ENCODE assay signal across 14 cellular contexts in the genomic region with DNA sequence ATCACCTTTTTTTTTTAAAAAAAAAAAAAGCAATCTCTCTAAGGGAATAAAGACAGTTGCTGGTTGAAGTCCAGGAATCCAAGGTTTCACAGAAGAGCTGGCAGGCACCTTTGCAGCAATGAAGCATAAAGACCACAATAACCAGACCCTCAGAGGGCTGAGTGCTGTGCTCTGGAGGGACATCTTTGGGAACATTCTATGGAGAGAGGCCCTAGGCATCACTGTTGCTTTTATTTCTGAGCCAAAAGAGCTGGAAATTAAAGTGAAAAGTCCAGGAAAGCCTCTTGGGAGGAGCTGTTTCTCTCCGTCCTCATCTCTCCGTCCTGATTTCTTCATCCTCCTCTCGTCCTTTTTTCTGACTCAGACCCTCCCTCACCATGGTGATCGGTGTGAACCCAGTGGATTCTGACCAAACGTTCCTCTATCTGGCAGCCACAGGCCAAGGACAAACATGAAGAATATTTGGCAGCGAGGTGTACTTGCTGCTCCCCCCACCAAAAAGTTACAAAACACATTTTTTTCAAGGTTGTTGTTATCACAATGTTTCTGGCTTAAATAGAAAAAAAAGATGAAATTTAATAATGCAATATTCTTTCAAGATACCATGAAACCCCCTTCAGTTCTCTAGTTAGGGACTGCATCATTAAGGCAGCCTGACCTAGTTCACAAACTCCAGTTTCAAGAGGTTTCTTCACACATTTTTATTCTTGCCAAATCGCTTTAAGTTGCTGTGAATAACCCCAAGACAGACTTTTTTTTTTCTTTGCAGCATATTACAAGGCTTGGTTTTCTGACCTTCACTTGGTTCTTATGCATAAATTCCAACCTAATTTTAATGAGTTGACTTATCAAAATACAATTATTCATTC.
A peak's percentile ranks its signal among the peaks of the same experiment; 100 is the strongest.
DNase-seq lines count a peak whose midpoint lies in the region; ATAC-seq and TF ChIP-seq lines count a peak whose summit lies in the region.
"Had no signal": no experiment of that assay in that cellular context is flagged by ENCODE, and none has a peak within 500 bp of the region (broad histone marks: within the 10 kb centered on the region; RNA-seq: fewer than 3 reads in every experiment).

No MANE protein-coding gene starts in this region.

- no peaks in the 10 kb centered on the region for H3K79me2 ChIP-seq in mesendoderm (ENCODE audit: control insufficient read depth, insufficient read depth, low read length)

- no peak overlapping the region for H2BK15ac ChIP-seq in mesendoderm (replicated peaks; ENCODE audit: low read depth)

- H3K36me3 ChIP-seq in mesendoderm (ENCODE audit: control insufficient read depth, insufficient read depth, low read length), result no peaks in the 10 kb centered on the region
- no peaks in the 10 kb centered on the region for H3K36me3 ChIP-seq in tibial nerve
- no peaks in the 10 kb centered on the region for H3K36me3 ChIP-seq in upper lobe of right lung
- H3K36me3 ChIP-seq: thoracic aorta had no signal

- no peaks in the 10 kb centered on the region for H3K79me1 ChIP-seq in mesendoderm (ENCODE audit: low read length)

- no peak overlapping the region for H3K56ac ChIP-seq in mesendoderm (ENCODE audit: low read length)

- H2BK5ac ChIP-seq in mesendoderm (ENCODE audit: low read length), result peak overlapping the region; percentile 51

- H3K9ac ChIP-seq in mesendoderm (ENCODE audit: low read length), result no peak overlapping the region

- no CpG with 5 or more reads among the region's 7 CpGs for WGBS in mesendoderm (ENCODE audit: extremely low coverage, insufficient coverage, low lambda C conversion rate)
- 54 to 57% methylated on average over 7 of the region's 7 CpGs for WGBS in tibial nerve, 2 donors

- H3K4me1 ChIP-seq in mesendoderm (ENCODE audit: control insufficient read depth, low read depth, low read length), result no peaks in the 10 kb centered on the region
- peaks cover 0 to 53% (median 4%) of the 10 kb centered on the region in 4 donors for H3K4me1 ChIP-seq in tibial nerve
- peaks cover 19% of the 10 kb centered on the region for H3K4me1 ChIP-seq in upper lobe of right lung

- DNase-seq in astrocyte of the hippocampus (ENCODE audit: low read depth, low spot score) (peak; percentile 46), Right ventricle myocardium superior (no peak), mesendoderm (no peak), tibial nerve (ENCODE audit: low spot score in 2 of 2) (peak; percentile 23 to 71), mesenteric fat pad (ENCODE audit: low spot score) (no peak), upper lobe of right lung (no peak), NAMALWA (ENCODE audit: low spot score) (no peak)
- DNase-seq in activated naive CD4-positive, alpha-beta T cell treated with anti-CD3 and anti-CD28 coated beads, Interleukin-2, amount 50 U/mL, for 16 hours, result no peak
- DNase-seq: activated T-cell treated with anti-CD3 and anti-CD28 coated beads, Interleukin-2, amount 50 U/mL, for 1 hour; CD4-positive, alpha-beta T cell; islet precursor cell; NCI-H187; NCI-H510A had no signal

- TF ChIP-seq CTCF in tibial nerve (IDR thresholded peaks at IDR 0.05) (no peak), upper lobe of right lung (IDR thresholded peaks at IDR 0.05) (no peak)

- H3K4ac ChIP-seq in mesendoderm (ENCODE audit: low read depth, low read length), result no peak overlapping the region

- H3K4me3 ChIP-seq in mesendoderm (ENCODE audit: low read length), result no peak overlapping the region
- H3K4me3 ChIP-seq in tibial nerve, result no peak overlapping the region
- no peak overlapping the region for H3K4me3 ChIP-seq in upper lobe of right lung
- H3K4me3 ChIP-seq: thoracic aorta had no signal

- H2BK120ac ChIP-seq in mesendoderm (ENCODE audit: low read depth, low read length), result no peak overlapping the region

- intact Hi-C loops in Right ventricle myocardium superior (cut with DNase I), result no loop called here
- intact Hi-C loops in upper lobe of right lung (cut with DNase I), result no loop called here

- H3K18ac ChIP-seq in mesendoderm (ENCODE audit: low read length), result no peak overlapping the region

- no peak overlapping the region for H4K5ac ChIP-seq in mesendoderm (ENCODE audit: low read length)

- TF ChIP-seq POLR2A in tibial nerve (IDR thresholded peaks at IDR 0.05), result no peak

- ATAC-seq in Right ventricle myocardium superior (ENCODE audit: poor library complexity), result peak; percentile 83
- no peak for ATAC-seq in upper lobe of right lung

- H3K4me2 ChIP-seq in mesendoderm (ENCODE audit: low read length), result no peak overlapping the region

- no peak overlapping the region for H3K27ac ChIP-seq in mesendoderm (ENCODE audit: low read depth, low read length)
- peak overlapping the region in 3 of 4 donors; percentile 10 to 56 (median 19) for H3K27ac ChIP-seq in tibial nerve
- H3K27ac ChIP-seq in upper lobe of right lung, result no peak overlapping the region
- H3K27ac ChIP-seq: thoracic aorta had no signal

- no peaks in the 10 kb centered on the region for H3K9me3 ChIP-seq in tibial nerve
- no peaks in the 10 kb centered on the region for H3K9me3 ChIP-seq in upper lobe of right lung
- H3K9me3 ChIP-seq: thoracic aorta had no signal

- no peak overlapping the region for H3K23ac ChIP-seq in mesendoderm (ENCODE audit: low read length)

- no peak overlapping the region for H4K8ac ChIP-seq in mesendoderm (ENCODE audit: low read depth, low read length)

- TF ChIP-seq EP300 in tibial nerve (IDR thresholded peaks at IDR 0.05), result peak in 1 of 2 donors; percentile 77

- H2AK5ac ChIP-seq in mesendoderm (ENCODE audit: low read length), result no peak overlapping the region

- H3K27me3 ChIP-seq in mesendoderm (ENCODE audit: insufficient read depth, low read length, poor library complexity), result no peaks in the 10 kb centered on the region
- H3K27me3 ChIP-seq in tibial nerve, result no peaks in the 10 kb centered on the region
- no peaks in the 10 kb centered on the region for H3K27me3 ChIP-seq in upper lobe of right lung

Comparison
In these comparisons a context has a peak if more than half of its experiments do, and no peak if none do; other contexts are left out.
1. DNase-seq: peak in astrocyte of the hippocampus (single experiment) and tibial nerve (2 of 2); none in Right ventricle myocardium superior (single experiment), mesendoderm (single experiment), activated naive CD4-positive, alpha-beta T cell treated with anti-CD3 and anti-CD28 coated beads, Interleukin-2, amount 50 U/mL, for 16 hours (single experiment), mesenteric fat pad (single experiment), upper lobe of right lung (single experiment) and NAMALWA (single experiment).
2. H3K27ac ChIP-seq: peak in tibial nerve (3 of 4); none in mesendoderm (single experiment) and upper lobe of right lung (single experiment).